ENCODE assay signal across 11 cellular contexts in the genomic region with DNA sequence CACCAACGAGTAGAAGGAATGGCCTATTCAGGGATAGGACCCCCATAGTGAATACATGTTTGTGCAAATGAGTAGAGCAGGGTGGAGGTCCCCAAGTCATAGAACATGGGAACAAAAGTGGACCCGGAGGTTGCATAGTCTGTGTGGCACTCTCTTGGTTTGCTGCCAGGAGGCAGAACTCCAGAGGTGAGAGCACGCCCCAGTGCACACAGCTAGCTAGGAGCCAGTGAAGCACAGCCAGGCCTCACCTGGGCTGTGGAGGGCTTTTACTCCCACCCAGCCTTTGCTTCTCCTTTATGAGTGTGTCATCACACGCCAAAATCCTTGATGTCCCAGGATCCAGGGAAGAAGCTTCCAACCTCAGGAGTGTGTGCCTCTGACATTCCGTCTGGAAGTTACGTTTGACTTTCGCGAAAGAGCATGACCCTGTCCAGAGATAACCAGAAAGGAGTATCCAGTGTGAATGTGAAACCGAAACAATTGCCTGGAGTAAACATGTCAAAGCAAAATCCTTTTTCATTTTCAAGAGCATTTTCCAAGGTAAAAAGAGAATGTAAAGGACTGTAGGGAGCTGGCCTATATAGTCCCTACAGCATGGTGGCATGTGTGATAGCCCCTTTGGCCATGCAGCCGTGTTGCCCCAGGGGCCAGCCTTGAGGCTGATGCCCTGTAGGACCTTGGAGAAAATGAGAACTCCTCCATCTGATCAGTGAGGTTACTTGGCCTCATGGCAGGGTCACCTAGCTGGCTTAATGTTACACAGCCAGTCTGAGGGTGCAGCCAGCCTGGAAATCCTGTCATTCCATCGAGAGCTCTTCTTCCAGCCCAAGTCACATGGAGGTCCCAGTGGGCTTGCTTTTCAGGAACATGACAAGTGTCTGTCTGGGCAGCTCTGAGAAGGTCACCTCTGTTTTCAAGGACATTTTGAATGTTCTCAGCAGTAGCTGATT. TPM values are rescaled to one million over a fixed set of nuclear protein-coding genes. Genes with fewer than 3 reads are reported as not detected.
DNase-seq lines count a peak whose midpoint lies in the region; ATAC-seq and TF ChIP-seq lines count a peak whose summit lies in the region.
"Had no signal": no experiment of that assay in that cellular context is flagged by ENCODE, and none has a peak within 500 bp of the region (broad histone marks: within the 10 kb centered on the region; RNA-seq: fewer than 3 reads in every experiment).

No MANE protein-coding gene starts in this region.

- no peaks in the 10 kb centered on the region for H3K27me3 Mint-ChIP-seq in stimulated activated naive CD8-positive, alpha-beta T cell treated with anti-CD3 and anti-CD28 coated beads, Interleukin-15, Interleukin-2, amounts not matched to agents 100 ng/mL and 50 ng/mL, for 24 hours
- H3K27me3 Mint-ChIP-seq in stimulated activated naive CD8-positive, alpha-beta T cell treated with anti-CD3 and anti-CD28 coated beads, Interleukin-15, amount 100 ng/mL, for 72 hours, result no peaks in the 10 kb centered on the region
- H3K27me3 Mint-ChIP-seq in naive thymus-derived CD8-positive, alpha-beta T cell, result no peaks in the 10 kb centered on the region

- H3K4me1 Mint-ChIP-seq in stimulated activated naive CD8-positive, alpha-beta T cell treated with anti-CD3 and anti-CD28 coated beads, Interleukin-15, Interleukin-2, amounts not matched to agents 100 ng/mL and 50 ng/mL, for 24 hours (ENCODE audit: low read depth), result peaks cover 80% of the 10 kb centered on the region
- H3K4me1 Mint-ChIP-seq in stimulated activated naive CD8-positive, alpha-beta T cell treated with anti-CD3 and anti-CD28 coated beads, Interleukin-15, amount 100 ng/mL, for 72 hours, result peaks cover 70% of the 10 kb centered on the region
- H3K4me1 Mint-ChIP-seq in naive thymus-derived CD8-positive, alpha-beta T cell, result peaks cover 41 to 99% (median 86%) of the 10 kb centered on the region in 4 donors

- H3K27me3 ChIP-seq in fibroblast of lung (ENCODE audit: control insufficient read depth, insufficient read depth, low read length), result no peaks in the 10 kb centered on the region
- H3K27me3 ChIP-seq: MG63 had no signal

- H3K27ac Mint-ChIP-seq in stimulated activated naive CD8-positive, alpha-beta T cell treated with anti-CD3 and anti-CD28 coated beads, Interleukin-15, Interleukin-2, amounts not matched to agents 100 ng/mL and 50 ng/mL, for 24 hours, result peak overlapping the region; percentile 22
- H3K27ac Mint-ChIP-seq in stimulated activated naive CD8-positive, alpha-beta T cell treated with anti-CD3 and anti-CD28 coated beads, Interleukin-15, amount 100 ng/mL, for 72 hours, result peak overlapping the region in 1 of 2 donors; percentile 54
- H3K27ac Mint-ChIP-seq in naive thymus-derived CD8-positive, alpha-beta T cell, result peak overlapping the region in 6 of 10 donors; percentile 21 to 78 (median 54)

- ATAC-seq in stimulated activated naive CD8-positive, alpha-beta T cell treated with anti-CD3 and anti-CD28 coated beads, Interleukin-15, amount 100 ng/mL, for 72 hours, result no peak
- ATAC-seq in naive thymus-derived CD8-positive, alpha-beta T cell, result no peak
- ATAC-seq in GM19455 (IDR thresholded peaks at IDR 0.05; ENCODE audit: unreplicated experiment), result no peak

- peaks cover 18% of the 10 kb centered on the region for H3K4me1 ChIP-seq in fibroblast of lung (ENCODE audit: control insufficient read depth, extremely low read depth, insufficient read depth, low read length)

- no peak for TF ChIP-seq CTCF in fibroblast of lung (conservative IDR thresholded peaks at IDR 0.05 in 1 of 2, IDR thresholded peaks at IDR 0.05 in 1 of 2; ENCODE audit: low read depth in 1 of 2, low read length in 2 of 2)

- H3K36me3 Mint-ChIP-seq in stimulated activated naive CD8-positive, alpha-beta T cell treated with anti-CD3 and anti-CD28 coated beads, Interleukin-15, Interleukin-2, amounts not matched to agents 100 ng/mL and 50 ng/mL, for 24 hours (ENCODE audit: low read depth), result peaks cover 12% of the 10 kb centered on the region
- peaks cover 6 to 64% (median 25%) of the 10 kb centered on the region in 3 donors for H3K36me3 Mint-ChIP-seq in naive thymus-derived CD8-positive, alpha-beta T cell

- H3K27ac ChIP-seq in fibroblast of lung (ENCODE audit: insufficient read depth, low read length), result peak overlapping the region; percentile 27

- H2AFZ ChIP-seq in fibroblast of lung (ENCODE audit: low read length), result no peak overlapping the region

- peak overlapping the region; percentile 21 for H3K4me2 ChIP-seq in fibroblast of lung (ENCODE audit: extremely low read depth, insufficient read depth, low read length)

- no peaks in the 10 kb centered on the region for H3K9me3 ChIP-seq in fibroblast of lung (ENCODE audit: control insufficient read depth, insufficient read depth, low read depth, low read length)
- H3K9me3 ChIP-seq: MG63 had no signal

- H3K9me3 Mint-ChIP-seq in stimulated activated naive CD8-positive, alpha-beta T cell treated with anti-CD3 and anti-CD28 coated beads, Interleukin-15, Interleukin-2, amounts not matched to agents 100 ng/mL and 50 ng/mL, for 24 hours, result no peaks in the 10 kb centered on the region
- no peaks in the 10 kb centered on the region for H3K9me3 Mint-ChIP-seq in stimulated activated naive CD8-positive, alpha-beta T cell treated with anti-CD3 and anti-CD28 coated beads, Interleukin-15, amount 100 ng/mL, for 72 hours
- H3K9me3 Mint-ChIP-seq in naive thymus-derived CD8-positive, alpha-beta T cell, result no peaks in the 10 kb centered on the region

- H4K20me1 ChIP-seq in fibroblast of lung (ENCODE audit: control insufficient read depth, extremely low read depth, insufficient read depth, low read length), result no peaks in the 10 kb centered on the region

- no peak overlapping the region for H3K4me3 Mint-ChIP-seq in stimulated activated naive CD8-positive, alpha-beta T cell treated with anti-CD3 and anti-CD28 coated beads, Interleukin-15, Interleukin-2, amounts not matched to agents 100 ng/mL and 50 ng/mL, for 24 hours
- H3K4me3 Mint-ChIP-seq in stimulated activated naive CD8-positive, alpha-beta T cell treated with anti-CD3 and anti-CD28 coated beads, Interleukin-15, amount 100 ng/mL, for 72 hours, result no peak overlapping the region
- peak overlapping the region in 1 of 10 donors; percentile 7 for H3K4me3 Mint-ChIP-seq in naive thymus-derived CD8-positive, alpha-beta T cell

- H3K9ac ChIP-seq in fibroblast of lung (ENCODE audit: insufficient read depth, low read length), result no peak overlapping the region

- H3K36me3 ChIP-seq in fibroblast of lung (ENCODE audit: control insufficient read depth, insufficient read depth, low read length), result peaks cover 13% of the 10 kb centered on the region

- peaks cover 91% of the 10 kb centered on the region for H3K79me2 ChIP-seq in fibroblast of lung (ENCODE audit: control insufficient read depth, insufficient read depth, low read length)

- DNase-seq in stimulated activated naive CD8-positive, alpha-beta T cell treated with anti-CD3 and anti-CD28 coated beads, Interleukin-15, amount 100 ng/mL, for 72 hours, result no peak
- no peak for DNase-seq in fibroblast of lung (ENCODE audit: low read depth in 2 of 2)
- no peak for DNase-seq in naive thymus-derived CD8-positive, alpha-beta T cell
- no peak for DNase-seq in NCI-H1417 treated with DMSO at 0.1 percent for 48 hours (lab: John Stamatoyannopoulos, UW)
- no peak for DNase-seq in AG08395 (ENCODE audit: low spot score)
- DNase-seq in NAMALWA (ENCODE audit: low spot score), result no peak
- DNase-seq: effector CD8-positive, alpha-beta T cell; HCEC 1CT; MG63 had no signal

- POLR2A ChIA-PET in naive thymus-derived CD8-positive, alpha-beta T cell (lab: Charles Lee), result interaction anchor here (0.7 to 1.1 kb wide), 2 partner anchors 8 to 1063 kb away, joined by 3 read pairs; no protein-coding TSS in a partner anchor

- no peak overlapping the region for H3K4me3 ChIP-seq in fibroblast of lung (replicated peaks in 1 of 4; ENCODE audit: control extremely low read depth in 1 of 4, insufficient read depth in 1 of 4, low read depth in 3 of 4, low read length in 4 of 4)
- H3K4me3 ChIP-seq: MG63 had no signal

RNA-seq across cellular contexts. Expression of a gene that starts 8.8 kb away (rescaled TPM):
- total RNA-seq in fibroblast of lung, result 31.0 and 38.5 TPM in 2 replicates
- polyA plus RNA-seq in fibroblast of lung, result 23.4 and 26.1 TPM in 2 replicates
- polyA plus RNA-seq in fibroblast of lung (2012), result 21.0 and 29.7 TPM in 2 replicates
- 22.2 and 35.6 TPM in 2 replicates for polyA minus RNA-seq in fibroblast of lung (ENCODE audit: low replicate concordance)
- total RNA-seq in naive thymus-derived CD8-positive, alpha-beta T cell, result 10 to 100 TPM; 77.0 to 85.1 TPM
- 10 to 100 TPM; 22.5 to 30.5 (median 27.4) TPM for polyA plus RNA-seq in naive thymus-derived CD8-positive, alpha-beta T cell
